In the genomic region with DNA sequence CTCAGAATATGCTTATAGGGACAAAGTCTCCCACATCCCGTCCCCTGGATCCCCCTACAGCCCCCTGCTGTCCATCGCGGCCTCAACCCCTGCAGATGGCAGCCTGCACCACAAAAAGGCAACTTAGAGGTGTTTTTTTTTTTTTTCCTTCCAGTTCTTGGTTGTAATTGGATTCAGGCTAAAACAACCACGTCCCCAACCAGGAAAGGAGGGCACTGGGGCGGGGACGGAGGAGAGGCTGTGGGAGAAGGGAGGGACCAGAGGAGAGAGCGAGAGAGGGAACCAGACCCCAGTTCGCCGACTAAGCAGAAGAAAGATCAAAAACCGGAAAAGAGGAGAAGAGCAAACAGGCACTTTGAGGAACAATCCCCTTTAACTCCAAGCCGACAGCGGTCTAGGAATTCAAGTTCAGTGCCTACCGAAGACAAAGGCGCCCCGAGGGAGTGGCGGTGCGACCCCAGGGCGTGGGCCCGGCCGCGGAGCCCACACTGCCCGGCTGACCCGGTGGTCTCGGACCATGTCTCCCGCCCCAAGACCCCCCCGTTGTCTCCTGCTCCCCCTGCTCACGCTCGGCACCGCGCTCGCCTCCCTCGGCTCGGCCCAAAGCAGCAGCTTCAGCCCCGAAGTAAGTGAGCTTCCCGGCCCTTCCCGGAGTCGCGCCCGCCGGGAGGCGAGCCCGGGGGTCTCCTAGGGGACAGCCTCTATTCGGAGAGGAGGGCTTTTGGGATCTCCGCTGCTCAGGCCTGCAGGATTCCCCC, we compare ENCODE assay signal across 8 cellular contexts. TPM values are rescaled to one million over a fixed set of nuclear protein-coding genes. Genes with fewer than 3 reads are reported as not detected.
DNase-seq lines count a peak whose midpoint lies in the region; ATAC-seq and TF ChIP-seq lines count a peak whose summit lies in the region.

A gene (plus strand): TSS at position 285 of the 758 bp plus-strand sequence. CDS start 233 bp downstream, at position 518.

- DNase-seq in AG04450 (ENCODE audit: low read depth, low spot score), result no peak
- DNase-seq in HS-27A (ENCODE audit: low read depth), result peak; percentile 66
- DNase-seq in amniotic stem cell (lab: John Stamatoyannopoulos, UW), result peak; percentile 82
- DNase-seq in left cardiac atrium, result peak; percentile 79
- peak; percentile 91 for DNase-seq in posterior vena cava (ENCODE audit: low spot score)
- DNase-seq in NAMALWA (ENCODE audit: low spot score), result no peak

- peak; percentile 65 for TF ChIP-seq CTCF in AG04450 (IDR thresholded peaks at IDR 0.05; ENCODE audit: low read depth, low read length)

- H3K27ac ChIP-seq in AG04450 (ENCODE audit: low read depth, low read length), result peak within 1 kb of the TSS; percentile 94

- H3K9me3 ChIP-seq in AG04450 (ENCODE audit: control insufficient read depth, insufficient read depth, low read length), result peaks cover 12% of the 10 kb centered on the region; the same call in 1 of the 2 replicates

- H3K27me3 ChIP-seq in AG04450 (ENCODE audit: control insufficient read depth, insufficient read depth, low read length), result no peaks in the 10 kb centered on the region

- ATAC-seq in left cardiac atrium, result peak; percentile 84 to 85
- no peak for ATAC-seq in HG02884 (IDR thresholded peaks at IDR 0.05; ENCODE audit: unreplicated experiment)
- no peak for ATAC-seq in GM18861 (IDR thresholded peaks at IDR 0.05; ENCODE audit: unreplicated experiment)

- CTCF ChIA-PET in AG04450 (lab: Charles Lee), result interaction anchor here (0.7 to 8.7 kb wide), 8 partner anchors 9 to 1277 kb away, joined by 3 to 104 read pairs (median 8); no protein-coding TSS in a partner anchor

- peak within 1 kb of the TSS; percentile 89 for H3K4me3 ChIP-seq in AG04450 (ENCODE audit: low read depth, low read length)

- intact Hi-C loops in left cardiac atrium (cut with DNase I) (no loop called here), posterior vena cava (cut with DNase I) (loop anchor here in 1 of 2 donors (2.0 kb wide), 1 partner anchor 14 kb away; no protein-coding TSS in a partner anchor)

- POLR2A ChIA-PET in AG04450 (lab: Yijun Ruan, JAX), result interaction anchor here (0.6 to 3.9 kb wide), 8 partner anchors 10 to 70 kb away, joined by 3 to 76 read pairs (median 5); a partner anchor contains a TSS

RNA-seq across cellular contexts. Expression of the gene that starts here (rescaled TPM):
- 365 and 448 TPM in 2 replicates for polyA plus RNA-seq in AG04450 (2011; rRNA removed)
- 257 and 350 TPM in 2 replicates for polyA minus RNA-seq in AG04450 (2011; rRNA and poly(A)+ RNA removed)
- total RNA-seq in left cardiac atrium (10 to 100 TPM; 51.2 to 52.2 TPM), posterior vena cava (100 to 1,000 TPM; 229 to 234 TPM)

Comparison
In these comparisons a context has a peak if more than half of its experiments do, and no peak if none do; other contexts are left out.
1. RNA of the gene that starts here (total RNA-seq): 229 to 234 TPM in posterior vena cava; 51.2 to 52.2 TPM in left cardiac atrium; every median in the first group is over 4 times any median in the second.
2. DNase-seq: peak in HS-27A (single experiment), amniotic stem cell (single experiment), left cardiac atrium (single experiment) and posterior vena cava (single experiment); none in AG04450 (single experiment) and NAMALWA (single experiment).
3. ATAC-seq: peak in left cardiac atrium (2 of 2); none in HG02884 (single experiment) and GM18861 (single experiment).